ENCODE assay signal across 20 cellular contexts in the genomic region with DNA sequence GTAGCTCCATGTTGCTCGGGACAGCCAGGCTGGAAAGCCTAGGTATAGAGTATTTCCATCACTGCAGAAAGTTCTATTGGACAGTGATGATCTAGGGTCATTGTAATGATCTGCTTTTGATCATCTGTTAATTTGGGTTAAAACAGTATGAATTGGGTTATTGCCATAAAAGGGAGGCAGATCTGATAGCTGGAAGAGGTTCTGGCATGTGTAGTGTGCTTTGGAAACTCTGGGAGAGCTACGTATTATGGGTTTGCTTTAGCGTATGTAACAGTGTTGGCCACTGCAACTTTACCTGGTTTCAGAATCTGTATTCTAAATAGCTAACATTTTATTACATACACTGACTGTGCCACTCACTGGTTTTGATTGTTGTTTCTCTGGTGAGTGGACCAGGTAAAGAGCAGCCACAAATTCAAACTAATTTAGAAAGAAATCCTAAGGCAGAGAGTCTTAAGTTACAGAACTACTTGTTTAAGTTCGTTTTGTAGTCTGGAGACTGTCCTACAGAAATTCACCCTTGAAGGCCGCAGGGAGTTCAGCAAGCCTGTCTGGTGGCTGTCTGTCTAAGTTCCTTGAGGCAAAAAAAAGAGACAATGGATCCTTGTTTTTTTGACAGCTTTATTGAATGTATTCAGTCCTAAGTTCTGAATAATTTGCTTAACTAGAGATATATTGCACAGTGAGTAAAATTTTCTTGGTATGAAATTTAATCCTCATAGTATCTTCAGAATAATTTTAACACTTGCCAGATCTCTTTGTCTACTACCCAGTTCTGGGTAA.
DNase-seq lines count a peak whose midpoint lies in the region; ATAC-seq, FAIRE-seq and TF ChIP-seq lines count a peak whose summit lies in the region.
"Had no signal": no experiment of that assay in that cellular context is flagged by ENCODE, and none has a peak within 500 bp of the region (broad histone marks: within the 10 kb centered on the region; RNA-seq: fewer than 3 reads in every experiment).

No MANE protein-coding gene starts in this region.

- H3K9ac ChIP-seq in keratinocyte (ENCODE audit: control insufficient read depth, extremely low read depth, insufficient read depth, low read length): no peak overlapping the region

- H3K36me3 ChIP-seq in left ventricle myocardium inferior: no peaks in the 10 kb centered on the region
- H3K36me3 ChIP-seq in keratinocyte (ENCODE audit: control insufficient read depth in 2 of 2, extremely low read depth in 1 of 2, insufficient read depth in 2 of 2, low read length in 2 of 2): no peaks in the 10 kb centered on the region
- H3K36me3 ChIP-seq: SJSA1, spleen, upper lobe of right lung had no signal

- DNase-seq in left ventricle myocardium inferior (no peak), Right ventricle myocardium superior (no peak), astrocyte of the spinal cord (ENCODE audit: low read depth, low spot score) (peak; percentile 39), keratinocyte (ENCODE audit: low read depth, low spot score) (no peak), DMS79 (lab: John Stamatoyannopoulos, UW) (no peak)
- no peak for DNase-seq in stimulated activated CD4-positive, alpha-beta T cell treated with anti-CD3 and anti-CD28 coated beads, Interleukin-2, amount 100 ng/mL, for 48 hours
- no peak for DNase-seq in stimulated activated CD4-positive, alpha-beta T cell treated with anti-CD3 and anti-CD28 coated beads, Interleukin-1b, Interleukin-23, amount 100 ng/mL, for 48 hours
- DNase-seq: activated CD4-positive, CD25-positive, alpha-beta regulatory T cell treated with anti-CD3 and anti-CD28 coated beads, Interleukin-2, amount 50 U/mL, for 72 hours; DND-41; left ventricle myocardium superior; NCI-H1092; NCI-H2081 treated with DMSO at 0.1 percent for 48 hours; spleen; T1000; upper lobe of right lung had no signal

- peak overlapping the region; percentile 46 for H2AFZ ChIP-seq in keratinocyte (ENCODE audit: control insufficient read depth, low read length)

- ATAC-seq in Right ventricle myocardium superior (ENCODE audit: poor library complexity): no peak
- no peak for ATAC-seq in HG02610 (IDR thresholded peaks at IDR 0.05; ENCODE audit: unreplicated experiment)
- ATAC-seq: left ventricle myocardium superior; stimulated activated memory B cell treated with anti-CD40 and anti-IgM and Interleukin-4, amounts not matched to agents 10 μg/mL and 1 μg/mL and 100 μg/mL, for 72 hours; upper lobe of right lung had no signal

- no peak overlapping the region for H3K4me2 ChIP-seq in keratinocyte (ENCODE audit: control insufficient read depth, extremely low read depth, insufficient read depth, low read depth, low read length)

- no peaks in the 10 kb centered on the region for H3K9me1 ChIP-seq in keratinocyte (ENCODE audit: control insufficient read depth, extremely low read depth, insufficient read depth, low read length)

- H3K4me1 ChIP-seq in left ventricle myocardium inferior (peaks cover 42% of the 10 kb centered on the region), keratinocyte (ENCODE audit: control insufficient read depth, extremely low read depth, insufficient read depth, low read length) (peaks cover 9% of the 10 kb centered on the region)

- in situ Hi-C loops in astrocyte of the spinal cord (cut with HindIII; ENCODE audit: low sequenced_read_pairs): no loop called here

- H4K20me1 ChIP-seq in keratinocyte (ENCODE audit: control insufficient read depth, extremely low read depth, insufficient read depth, low read length): no peaks in the 10 kb centered on the region

- intact Hi-C loops in left ventricle myocardium inferior (cut with micrococcal nuclease) (no loop called here), Right ventricle myocardium superior (cut with DNase I) (no loop called here)

- H3K27me3 ChIP-seq in left ventricle myocardium inferior (ENCODE audit: low read depth) (no peaks in the 10 kb centered on the region), keratinocyte (ENCODE audit: control insufficient read depth, extremely low read depth, insufficient read depth, low read length) (no peaks in the 10 kb centered on the region)
- H3K27me3 ChIP-seq: SJSA1, spleen, upper lobe of right lung had no signal

- peak overlapping the region; percentile 59 for H3K27ac ChIP-seq in left ventricle myocardium inferior (replicated peaks)
- no peak overlapping the region for H3K27ac ChIP-seq in keratinocyte (ENCODE audit: control insufficient read depth, insufficient read depth, low read length)
- H3K27ac ChIP-seq: SJSA1, upper lobe of right lung had no signal

- no peaks in the 10 kb centered on the region for H3K79me2 ChIP-seq in keratinocyte (ENCODE audit: control insufficient read depth, insufficient read depth, low read length)

- H3K4me3 ChIP-seq in left ventricle myocardium inferior: no peak overlapping the region
- H3K4me3 ChIP-seq in astrocyte of the spinal cord (ENCODE audit: low read depth, low read length): no peak overlapping the region
- no peak overlapping the region for H3K4me3 ChIP-seq in keratinocyte (ENCODE audit: control insufficient read depth in 2 of 3, extremely low read depth in 1 of 3, insufficient read depth in 2 of 3, low read depth in 1 of 3, low read length in 3 of 3)
- H3K4me3 ChIP-seq: SJSA1, spleen, upper lobe of right lung had no signal

- TF ChIP-seq CTCF in left ventricle myocardium inferior (IDR thresholded peaks at IDR 0.05; ENCODE audit: borderline replicate concordance) (no peak), astrocyte of the spinal cord (IDR thresholded peaks at IDR 0.05; ENCODE audit: low read depth, low read length) (no peak), keratinocyte (optimal IDR thresholded peaks at IDR 0.05 in 1 of 3, IDR thresholded peaks at IDR 0.05 in 1 of 3, conservative IDR thresholded peaks at IDR 0.05 in 1 of 3; ENCODE audit: extremely low read depth in 1 of 3, insufficient read depth in 2 of 3, low read length in 3 of 3) (no peak)

- FAIRE-seq in keratinocyte (lab: Jason Lieb, UNC): peak; percentile 62
- FAIRE-seq: A204.1, frontal cortex had no signal

- dilution Hi-C loops in keratinocyte (cut with MboI; ENCODE audit: extremely low pct_ligation_motif_present, low sequenced_read_pairs): no loop called here

- H3K9me3 ChIP-seq in left ventricle myocardium inferior (replicated peaks) (no peaks in the 10 kb centered on the region), keratinocyte (ENCODE audit: control insufficient read depth, low read depth, low read length) (no peaks in the 10 kb centered on the region)
- H3K9me3 ChIP-seq: SJSA1, spleen, upper lobe of right lung had no signal
